12 cellular contexts compared by ENCODE assay signal in genomic region chr17:74274703-74275340, GRCh38. TPM values are rescaled to one million over a fixed set of nuclear protein-coding genes. Genes with fewer than 3 reads are reported as not detected.
DNase-seq lines count a peak whose midpoint lies in the region; ATAC-seq and TF ChIP-seq lines count a peak whose summit lies in the region.
"Had no signal": no experiment of that assay in that cellular context is flagged by ENCODE, and none has a peak within 500 bp of the region (broad histone marks: within the 10 kb centered on the region; RNA-seq: fewer than 3 reads in every experiment).

No MANE protein-coding gene starts in this region.

- no peak for TF ChIP-seq POLR2A in GM18505 (IDR thresholded peaks at IDR 0.05; ENCODE audit: borderline replicate concordance, extremely low read depth, insufficient read depth, insufficient read length)

- ATAC-seq in activated CD8-positive, alpha-beta memory T cell treated with anti-CD3 and anti-CD28 coated beads, Interleukin-2, amount 10 ng/mL, durations not matched to agents 7 days and 5 days = peak; percentile 45
- peak; percentile 62 for ATAC-seq in activated T-helper 17 cell treated with anti-CD3 and anti-CD28 coated beads, Interleukin-2, amount 50 U/mL, for 72 hours (replicated peaks)
- peak; percentile 49 for ATAC-seq in stimulated activated effector memory CD8-positive, alpha-beta T cell treated with anti-CD3 and anti-CD28 coated beads, Interleukin-12 subunit alpha, Interleukin-12 subunit beta, amount 100 ng/mL, for 72 hours
- ATAC-seq in GM18505 (IDR thresholded peaks at IDR 0.05; ENCODE audit: unreplicated experiment) (no peak), GM21528 (IDR thresholded peaks at IDR 0.05; ENCODE audit: low FRiP score, unreplicated experiment) (no peak)

- CTCF ChIA-PET in activated CD8-positive, alpha-beta memory T cell treated with anti-CD3 and anti-CD28 coated beads, Interleukin-2, amount 10 ng/mL, durations not matched to agents 7 days and 5 days (lab: Charles Lee) = interaction anchor here (1.1 to 1.5 kb wide), 3 partner anchors 10 to 63 kb away, joined by 3 to 6 read pairs (median 4); no protein-coding TSS in a partner anchor

- H3K27ac Mint-ChIP-seq in activated CD8-positive, alpha-beta memory T cell treated with anti-CD3 and anti-CD28 coated beads, Interleukin-2, amount 10 ng/mL, durations not matched to agents 7 days and 5 days = peak overlapping the region; percentile 66
- H3K27ac Mint-ChIP-seq in activated T-helper 17 cell treated with anti-CD3 and anti-CD28 coated beads, Interleukin-2, amount 50 U/mL, for 72 hours = peak overlapping the region; percentile 93
- peak overlapping the region; percentile 85 for H3K27ac Mint-ChIP-seq in stimulated activated effector memory CD8-positive, alpha-beta T cell treated with anti-CD3 and anti-CD28 coated beads, Interleukin-12 subunit alpha, Interleukin-12 subunit beta, amount 100 ng/mL, for 72 hours

- peak overlapping the region; percentile 31 for H3K4me3 Mint-ChIP-seq in activated CD8-positive, alpha-beta memory T cell treated with anti-CD3 and anti-CD28 coated beads, Interleukin-2, amount 10 ng/mL, durations not matched to agents 7 days and 5 days
- H3K4me3 Mint-ChIP-seq in activated T-helper 17 cell treated with anti-CD3 and anti-CD28 coated beads, Interleukin-2, amount 50 U/mL, for 72 hours = peak overlapping the region; percentile 85
- H3K4me3 Mint-ChIP-seq in stimulated activated effector memory CD8-positive, alpha-beta T cell treated with anti-CD3 and anti-CD28 coated beads, Interleukin-12 subunit alpha, Interleukin-12 subunit beta, amount 100 ng/mL, for 72 hours = peak overlapping the region; percentile 72

- peaks cover 25% of the 10 kb centered on the region for H3K4me1 Mint-ChIP-seq in activated CD8-positive, alpha-beta memory T cell treated with anti-CD3 and anti-CD28 coated beads, Interleukin-2, amount 10 ng/mL, durations not matched to agents 7 days and 5 days
- peaks cover 14% of the 10 kb centered on the region for H3K4me1 Mint-ChIP-seq in activated T-helper 17 cell treated with anti-CD3 and anti-CD28 coated beads, Interleukin-2, amount 50 U/mL, for 72 hours
- H3K4me1 Mint-ChIP-seq in stimulated activated effector memory CD8-positive, alpha-beta T cell treated with anti-CD3 and anti-CD28 coated beads, Interleukin-12 subunit alpha, Interleukin-12 subunit beta, amount 100 ng/mL, for 72 hours = peaks cover 38% of the 10 kb centered on the region

- no peak for DNase-seq in activated CD8-positive, alpha-beta memory T cell treated with anti-CD3 and anti-CD28 coated beads, Interleukin-2, amount 10 ng/mL, durations not matched to agents 7 days and 5 days
- DNase-seq in activated CD8-positive, alpha-beta memory T cell treated with anti-CD3 and anti-CD28 coated beads for 24 hours = no peak
- DNase-seq in NCI-H187 (lab: John Stamatoyannopoulos, UW) (peak; percentile 42 to 76), cerebellum (ENCODE audit: low spot score) (no peak)
- no peak for DNase-seq in stimulated activated effector memory CD8-positive, alpha-beta T cell treated with anti-CD3 and anti-CD28 coated beads, Interleukin-12 subunit alpha, Interleukin-12 subunit beta, amount 100 ng/mL, for 72 hours (ENCODE audit: low spot score in 2 of 2)
- DNase-seq: activated gamma-delta T cell, tibial artery had no signal

- no peaks in the 10 kb centered on the region for H3K9me3 Mint-ChIP-seq in activated CD8-positive, alpha-beta memory T cell treated with anti-CD3 and anti-CD28 coated beads, Interleukin-2, amount 10 ng/mL, durations not matched to agents 7 days and 5 days (ENCODE audit: low read depth)
- no peaks in the 10 kb centered on the region for H3K9me3 Mint-ChIP-seq in activated T-helper 17 cell treated with anti-CD3 and anti-CD28 coated beads, Interleukin-2, amount 50 U/mL, for 72 hours
- H3K9me3 Mint-ChIP-seq in stimulated activated effector memory CD8-positive, alpha-beta T cell treated with anti-CD3 and anti-CD28 coated beads, Interleukin-12 subunit alpha, Interleukin-12 subunit beta, amount 100 ng/mL, for 72 hours = no peaks in the 10 kb centered on the region

- no peaks in the 10 kb centered on the region for H3K36me3 Mint-ChIP-seq in activated CD8-positive, alpha-beta memory T cell treated with anti-CD3 and anti-CD28 coated beads, Interleukin-2, amount 10 ng/mL, durations not matched to agents 7 days and 5 days
- H3K36me3 Mint-ChIP-seq in activated T-helper 17 cell treated with anti-CD3 and anti-CD28 coated beads, Interleukin-2, amount 50 U/mL, for 72 hours (ENCODE audit: low read depth) = no peaks in the 10 kb centered on the region
- H3K36me3 Mint-ChIP-seq in stimulated activated effector memory CD8-positive, alpha-beta T cell treated with anti-CD3 and anti-CD28 coated beads, Interleukin-12 subunit alpha, Interleukin-12 subunit beta, amount 100 ng/mL, for 72 hours = peaks cover 6% of the 10 kb centered on the region

- no peaks in the 10 kb centered on the region for H3K27me3 Mint-ChIP-seq in activated CD8-positive, alpha-beta memory T cell treated with anti-CD3 and anti-CD28 coated beads, Interleukin-2, amount 10 ng/mL, durations not matched to agents 7 days and 5 days
- H3K27me3 Mint-ChIP-seq in activated T-helper 17 cell treated with anti-CD3 and anti-CD28 coated beads, Interleukin-2, amount 50 U/mL, for 72 hours = no peaks in the 10 kb centered on the region

RNA-seq across cellular contexts. Expression of gene DNAI2, which starts 0.8 kb away (rescaled TPM):
- total RNA-seq in activated CD8-positive, alpha-beta memory T cell treated with anti-CD3 and anti-CD28 coated beads, Interleukin-2, amount 10 ng/mL, durations not matched to agents 7 days and 5 days = 1 to 10 TPM in 1 of 2 experiments, under 1 TPM in 1; 0.35 to 1.3 TPM
- total RNA-seq in activated T-helper 17 cell treated with anti-CD3 and anti-CD28 coated beads, Interleukin-2, amount 50 U/mL, for 72 hours = 1 to 10 TPM in 1 of 2 donors, under 1 TPM in 1; 0.19 to 1.6 TPM
- 0.45 TPM for total RNA-seq in cerebellum
- total RNA-seq: HT1080, lung microvascular endothelial cell had no signal

RNA-seq across cellular contexts. Expression of gene KIF19, which starts 51.2 kb away (rescaled TPM):
- total RNA-seq in activated CD8-positive, alpha-beta memory T cell treated with anti-CD3 and anti-CD28 coated beads, Interleukin-2, amount 10 ng/mL, durations not matched to agents 7 days and 5 days = 1 to 10 TPM in 1 of 2 experiments, under 1 TPM in 1; 0.42 to 1.6 TPM
- total RNA-seq in activated T-helper 17 cell treated with anti-CD3 and anti-CD28 coated beads, Interleukin-2, amount 50 U/mL, for 72 hours = under 1 TPM; 0.11 to 0.53 TPM
- total RNA-seq in cerebellum = 1.1 TPM
- total RNA-seq: HT1080 had no signal

Comparison
In these comparisons a context has a peak if more than half of its experiments do, and no peak if none do; other contexts are left out.
1. ATAC-seq: peak in activated CD8-positive, alpha-beta memory T cell treated with anti-CD3 and anti-CD28 coated beads, Interleukin-2, amount 10 ng/mL, durations not matched to agents 7 days and 5 days (single experiment), activated T-helper 17 cell treated with anti-CD3 and anti-CD28 coated beads, Interleukin-2, amount 50 U/mL, for 72 hours (single experiment) and stimulated activated effector memory CD8-positive, alpha-beta T cell treated with anti-CD3 and anti-CD28 coated beads, Interleukin-12 subunit alpha, Interleukin-12 subunit beta, amount 100 ng/mL, for 72 hours (single experiment); none in GM18505 (single experiment) and GM21528 (single experiment).
2. DNase-seq: peak in NCI-H187 (2 of 2); none in activated CD8-positive, alpha-beta memory T cell treated with anti-CD3 and anti-CD28 coated beads, Interleukin-2, amount 10 ng/mL, durations not matched to agents 7 days and 5 days (single experiment), activated CD8-positive, alpha-beta memory T cell treated with anti-CD3 and anti-CD28 coated beads for 24 hours (single experiment), stimulated activated effector memory CD8-positive, alpha-beta T cell treated with anti-CD3 and anti-CD28 coated beads, Interleukin-12 subunit alpha, Interleukin-12 subunit beta, amount 100 ng/mL, for 72 hours (0 of 2) and cerebellum (single experiment).
3. H3K4me3 Mint-ChIP-seq: peak in every context shown above with its lines; median percentile 85 in activated T-helper 17 cell treated with anti-CD3 and anti-CD28 coated beads, Interleukin-2, amount 50 U/mL, for 72 hours; 72 in stimulated activated effector memory CD8-positive, alpha-beta T cell treated with anti-CD3 and anti-CD28 coated beads, Interleukin-12 subunit alpha, Interleukin-12 subunit beta, amount 100 ng/mL, for 72 hours; 31 in activated CD8-positive, alpha-beta memory T cell treated with anti-CD3 and anti-CD28 coated beads, Interleukin-2, amount 10 ng/mL, durations not matched to agents 7 days and 5 days.
4. Peak in every context shown above with its lines, with median percentiles within 50 percentile points of each other: H3K27ac Mint-ChIP-seq.